Comparison of ENCODE assay signal across 1 cellular context in the genomic region with DNA sequence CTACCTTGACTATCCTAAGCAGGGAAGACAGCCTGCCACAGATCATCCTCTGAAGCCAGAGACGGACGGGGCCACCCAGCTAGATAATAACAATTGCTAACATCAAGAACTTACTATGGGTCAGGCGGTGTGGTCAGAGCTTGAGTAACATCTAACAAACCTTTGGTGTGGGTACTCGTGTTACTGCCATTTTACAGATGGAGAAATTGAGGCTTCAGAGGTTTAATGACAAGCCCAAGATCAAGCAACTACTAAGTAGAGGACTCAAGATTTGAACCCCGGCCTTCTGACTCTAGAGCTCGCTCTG.
A peak's percentile ranks its signal among the peaks of the same experiment; 100 is the strongest.
TF ChIP-seq lines count a peak whose summit lies in the region.

No MANE protein-coding gene starts in this region.

TF ChIP-seq in HepG2, 621 proteins besides CTCF, POLR2A, EP300 and RAD21:
- TF ChIP-seq ZNF569 (CRISPR knock-in tag; IDR thresholded peaks at IDR 0.05; ENCODE audit: borderline replicate concordance): no peak
- peak; percentile 32; the same call in 1 of the 2 replicates for TF ChIP-seq ZNF629 (CRISPR knock-in tag; conservative IDR thresholded peaks at IDR 0.05)
